1 cellular context compared by ENCODE assay signal in the genomic region with DNA sequence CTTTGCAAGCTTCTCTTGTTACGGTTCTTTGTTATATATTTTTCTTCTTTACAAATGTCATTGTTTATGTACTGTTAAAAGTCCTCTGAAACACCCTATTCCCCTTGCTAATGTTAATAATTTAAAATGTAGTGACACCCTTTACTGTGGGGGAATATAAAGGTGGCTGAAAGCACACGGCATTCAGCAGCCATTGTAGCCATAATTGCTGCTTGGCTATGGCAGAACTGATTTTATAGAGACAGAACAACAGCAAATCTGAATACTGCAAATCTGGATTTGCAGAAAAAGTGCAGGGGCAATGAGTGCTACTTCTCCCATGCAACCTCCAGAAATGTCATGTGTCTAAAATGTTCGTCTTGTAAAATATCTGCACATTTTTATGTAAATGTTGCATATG.
TF ChIP-seq lines count a peak whose summit lies in the region.

No MANE protein-coding gene starts in this region.

TF ChIP-seq in SK-N-SH, 30 proteins besides CTCF, POLR2A, EP300 and RAD21 (continued from another document):
- TF ChIP-seq, protein P1, sequence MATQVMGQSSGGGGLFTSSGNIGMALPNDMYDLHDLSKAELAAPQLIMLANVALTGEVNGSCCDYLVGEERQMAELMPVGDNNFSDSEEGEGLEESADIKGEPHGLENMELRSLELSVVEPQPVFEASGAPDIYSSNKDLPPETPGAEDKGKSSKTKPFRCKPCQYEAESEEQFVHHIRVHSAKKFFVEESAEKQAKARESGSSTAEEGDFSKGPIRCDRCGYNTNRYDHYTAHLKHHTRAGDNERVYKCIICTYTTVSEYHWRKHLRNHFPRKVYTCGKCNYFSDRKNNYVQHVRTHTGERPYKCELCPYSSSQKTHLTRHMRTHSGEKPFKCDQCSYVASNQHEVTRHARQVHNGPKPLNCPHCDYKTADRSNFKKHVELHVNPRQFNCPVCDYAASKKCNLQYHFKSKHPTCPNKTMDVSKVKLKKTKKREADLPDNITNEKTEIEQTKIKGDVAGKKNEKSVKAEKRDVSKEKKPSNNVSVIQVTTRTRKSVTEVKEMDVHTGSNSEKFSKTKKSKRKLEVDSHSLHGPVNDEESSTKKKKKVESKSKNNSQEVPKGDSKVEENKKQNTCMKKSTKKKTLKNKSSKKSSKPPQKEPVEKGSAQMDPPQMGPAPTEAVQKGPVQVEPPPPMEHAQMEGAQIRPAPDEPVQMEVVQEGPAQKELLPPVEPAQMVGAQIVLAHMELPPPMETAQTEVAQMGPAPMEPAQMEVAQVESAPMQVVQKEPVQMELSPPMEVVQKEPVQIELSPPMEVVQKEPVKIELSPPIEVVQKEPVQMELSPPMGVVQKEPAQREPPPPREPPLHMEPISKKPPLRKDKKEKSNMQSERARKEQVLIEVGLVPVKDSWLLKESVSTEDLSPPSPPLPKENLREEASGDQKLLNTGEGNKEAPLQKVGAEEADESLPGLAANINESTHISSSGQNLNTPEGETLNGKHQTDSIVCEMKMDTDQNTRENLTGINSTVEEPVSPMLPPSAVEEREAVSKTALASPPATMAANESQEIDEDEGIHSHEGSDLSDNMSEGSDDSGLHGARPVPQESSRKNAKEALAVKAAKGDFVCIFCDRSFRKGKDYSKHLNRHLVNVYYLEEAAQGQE (IDR thresholded peaks at IDR 0.05; ENCODE audit: low read depth, low read length): no peak
- TF ChIP-seq, protein P2, sequence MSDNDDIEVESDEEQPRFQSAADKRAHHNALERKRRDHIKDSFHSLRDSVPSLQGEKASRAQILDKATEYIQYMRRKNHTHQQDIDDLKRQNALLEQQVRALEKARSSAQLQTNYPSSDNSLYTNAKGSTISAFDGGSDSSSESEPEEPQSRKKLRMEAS (IDR thresholded peaks at IDR 0.05; ENCODE audit: low read depth): no peak
- no peak for TF ChIP-seq SIN3A (IDR thresholded peaks at IDR 0.05; ENCODE audit: borderline replicate concordance, low read depth, low read length)
